ENCODE assay signal across 24 cellular contexts in genomic region chr2:38010995-38011394, GRCh38.
"Had no signal": no experiment of that assay in that cellular context is flagged by ENCODE, and none has a peak within 500 bp of the region (broad histone marks: within the 10 kb centered on the region; RNA-seq: fewer than 3 reads in every experiment).

No MANE protein-coding gene starts in this region.

- H3K4me1 Mint-ChIP-seq: activated CD4-positive, alpha-beta T cell treated with anti-CD3 and anti-CD28 coated beads, Interleukin-2, amount 10 ng/mL, durations not matched to agents 24 days and 14 days; activated naive CD8-positive, alpha-beta T cell treated with anti-CD3 and anti-CD28 coated beads, Interleukin-2, amount 10 ng/mL, durations not matched to agents 7 days and 5 days; brain; central memory CD8-positive, alpha-beta T cell; nephron had no signal

- DNase-seq: activated CD4-positive, alpha-beta T cell treated with anti-CD3 and anti-CD28 coated beads, Interleukin-2, amount 10 ng/mL, durations not matched to agents 24 days and 14 days; activated CD8-positive, alpha-beta T cell treated with anti-CD3 and anti-CD28 coated beads for 36 hours; activated naive CD4-positive, alpha-beta T cell treated with Interleukin-2 at 50 U/mL for 16 hours; activated naive CD8-positive, alpha-beta T cell treated with anti-CD3 and anti-CD28 coated beads, Interleukin-2, amount 10 ng/mL, durations not matched to agents 7 days and 5 days; activated T-cell treated with anti-CD3 and anti-CD28 coated beads, Interleukin-2, amount 50 U/mL, for 24 hours; anterior cingulate cortex; effector CD4-positive, alpha-beta T cell; esophagus squamous epithelium; left colon; lower lobe of right lung; retina; stimulated activated naive CD8-positive, alpha-beta T cell treated with anti-CD3 and anti-CD28 coated beads, Interleukin-15, Interleukin-2, amounts not matched to agents 100 U/mL and 50 U/mL, for 24 hours; T-helper 1 cell; T1000; uterus had no signal

- H3K9me3 Mint-ChIP-seq: activated CD4-positive, alpha-beta T cell treated with anti-CD3 and anti-CD28 coated beads, Interleukin-2, amount 10 ng/mL, durations not matched to agents 24 days and 14 days; activated CD8-positive, alpha-beta T cell treated with anti-CD3 and anti-CD28 coated beads for 36 hours; activated naive CD8-positive, alpha-beta T cell treated with anti-CD3 and anti-CD28 coated beads, Interleukin-2, amount 10 ng/mL, durations not matched to agents 7 days and 5 days; activated T-cell treated with anti-CD3 and anti-CD28 coated beads, Interleukin-2, amount 50 U/mL, for 24 hours; activated T-helper 2 cell treated with anti-CD3 and anti-CD28 coated beads, Interferon-gamma antibody, Interleukin-2, Interleukin-4, amounts not matched to agents 10 μg/mL and 5 μg/mL and 100 μg/mL, durations not matched to agents 14 hours and 24 hours and 36 hours; central memory CD8-positive, alpha-beta T cell had no signal

- H3K36me3 Mint-ChIP-seq: activated naive CD8-positive, alpha-beta T cell treated with anti-CD3 and anti-CD28 coated beads, Interleukin-2, amount 10 ng/mL, durations not matched to agents 7 days and 5 days had no signal

- H3K36me3 ChIP-seq: esophagus squamous epithelium, uterus had no signal

- H3K79me2 ChIP-seq: hepatocyte, parathyroid adenoma had no signal

- H3K27me3 Mint-ChIP-seq: activated CD8-positive, alpha-beta T cell treated with anti-CD3 and anti-CD28 coated beads for 36 hours; activated naive CD8-positive, alpha-beta T cell treated with anti-CD3 and anti-CD28 coated beads, Interleukin-2, amount 10 ng/mL, durations not matched to agents 7 days and 5 days; activated T-cell treated with anti-CD3 and anti-CD28 coated beads, Interleukin-2, amount 50 U/mL, for 24 hours; brain; central memory CD8-positive, alpha-beta T cell had no signal

- H3K27ac Mint-ChIP-seq: activated CD4-positive, alpha-beta T cell treated with anti-CD3 and anti-CD28 coated beads, Interleukin-2, amount 10 ng/mL, durations not matched to agents 24 days and 14 days; activated CD8-positive, alpha-beta T cell treated with anti-CD3 and anti-CD28 coated beads for 36 hours; activated naive CD8-positive, alpha-beta T cell treated with anti-CD3 and anti-CD28 coated beads, Interleukin-2, amount 10 ng/mL, durations not matched to agents 7 days and 5 days; activated T-cell treated with anti-CD3 and anti-CD28 coated beads, Interleukin-2, amount 50 U/mL, for 24 hours; activated T-helper 2 cell treated with anti-CD3 and anti-CD28 coated beads, Interferon-gamma antibody, Interleukin-2, Interleukin-4, amounts not matched to agents 10 μg/mL and 5 μg/mL and 100 μg/mL, durations not matched to agents 14 hours and 24 hours and 36 hours; brain; mesothelial cell of epicardium had no signal

- H3K4me1 ChIP-seq: lower lobe of right lung, parathyroid adenoma, tibial nerve, uterus had no signal

- ATAC-seq: activated CD8-positive, alpha-beta T cell treated with anti-CD3 and anti-CD28 coated beads for 36 hours; left colon; lower lobe of right lung; stimulated activated naive CD8-positive, alpha-beta T cell treated with anti-CD3 and anti-CD28 coated beads, Interleukin-15, Interleukin-2, amounts not matched to agents 100 U/mL and 50 U/mL, for 24 hours had no signal

- H2AFZ ChIP-seq: hepatocyte, parathyroid adenoma had no signal

- H3K4me3 ChIP-seq: coronary artery, esophagus squamous epithelium, hepatocyte, lower lobe of right lung, tibial nerve, uterus had no signal

- H3K4me3 Mint-ChIP-seq: activated CD4-positive, alpha-beta T cell treated with anti-CD3 and anti-CD28 coated beads, Interleukin-2, amount 10 ng/mL, durations not matched to agents 24 days and 14 days; activated CD8-positive, alpha-beta T cell treated with anti-CD3 and anti-CD28 coated beads for 36 hours; activated naive CD8-positive, alpha-beta T cell treated with anti-CD3 and anti-CD28 coated beads, Interleukin-2, amount 10 ng/mL, durations not matched to agents 7 days and 5 days; activated T-cell treated with anti-CD3 and anti-CD28 coated beads, Interleukin-2, amount 50 U/mL, for 24 hours; brain; central memory CD8-positive, alpha-beta T cell; mesothelial cell of epicardium; nephron had no signal

- H3K4me2 ChIP-seq: hepatocyte had no signal

- H3K27me3 ChIP-seq: esophagus squamous epithelium, hepatocyte, tibial nerve, uterus had no signal

- H3K9me3 ChIP-seq: esophagus squamous epithelium, lower lobe of right lung, tibial nerve, uterus had no signal

- H3K27ac ChIP-seq: coronary artery, esophagus squamous epithelium, hepatocyte, lower lobe of right lung, parathyroid adenoma, tibial nerve, uterus had no signal

- H3K9ac ChIP-seq: parathyroid adenoma had no signal
